In genomic region chr3:193620055-193620454, GRCh38 we compare ENCODE assay signal across 17 cellular contexts. TPM values are rescaled to one million over a fixed set of nuclear protein-coding genes. Genes with fewer than 3 reads are reported as not detected.
DNase-seq lines count a peak whose midpoint lies in the region; ATAC-seq and TF ChIP-seq lines count a peak whose summit lies in the region.
"Had no signal": no experiment of that assay in that cellular context is flagged by ENCODE, and none has a peak within 500 bp of the region (broad histone marks: within the 10 kb centered on the region; RNA-seq: fewer than 3 reads in every experiment).

No MANE protein-coding gene starts in this region.

- TF ChIP-seq CTCF in heart right ventricle (IDR thresholded peaks at IDR 0.05) (no peak), Peyer's patch (IDR thresholded peaks at IDR 0.05) (no peak)

- peaks cover 13 to 43% (median 23%) of the 10 kb centered on the region in 4 donors for H3K4me1 Mint-ChIP-seq in CD4-positive, CD25-positive, alpha-beta regulatory T cell
- H3K4me1 Mint-ChIP-seq in T-helper 1 cell treated with Interleukin-12 subunit alpha and Interleukin-12 subunit beta and Interleukin-4 antibody, amounts not matched to agents 30 μg/mL and 1 μg/mL, for 36 hours (ENCODE audit: low read depth), result peaks cover 22% of the 10 kb centered on the region

- no peak overlapping the region for H3K4me3 ChIP-seq in CD4-positive, CD25-positive, alpha-beta regulatory T cell (ENCODE audit: low read depth, low read length)
- H3K4me3 ChIP-seq in heart right ventricle (no peak overlapping the region), Peyer's patch (no peak overlapping the region)
- H3K4me3 ChIP-seq: SJCRH30 had no signal

- no peaks in the 10 kb centered on the region for H3K9me3 Mint-ChIP-seq in CD4-positive, CD25-positive, alpha-beta regulatory T cell
- no peaks in the 10 kb centered on the region for H3K9me3 Mint-ChIP-seq in T-helper 1 cell treated with Interleukin-12 subunit alpha and Interleukin-12 subunit beta and Interleukin-4 antibody, amounts not matched to agents 30 μg/mL and 1 μg/mL, for 36 hours
- H3K9me3 Mint-ChIP-seq: activated naive CD4-positive, alpha-beta T cell treated with anti-CD3 and anti-CD28 coated beads, Interleukin-2, amount 10 ng/mL, durations not matched to agents 7 days and 5 days had no signal

- no peaks in the 10 kb centered on the region for H3K27me3 Mint-ChIP-seq in CD4-positive, CD25-positive, alpha-beta regulatory T cell
- H3K27me3 Mint-ChIP-seq in T-helper 1 cell treated with Interleukin-12 subunit alpha and Interleukin-12 subunit beta and Interleukin-4 antibody, amounts not matched to agents 30 μg/mL and 1 μg/mL, for 36 hours (ENCODE audit: low read depth), result no peaks in the 10 kb centered on the region
- H3K27me3 Mint-ChIP-seq: activated naive CD4-positive, alpha-beta T cell treated with anti-CD3 and anti-CD28 coated beads, Interleukin-2, amount 10 ng/mL, durations not matched to agents 7 days and 5 days had no signal

- H3K9me3 ChIP-seq in CD4-positive, CD25-positive, alpha-beta regulatory T cell (ENCODE audit: control insufficient read depth in 2 of 2, low read length in 2 of 2), result no peaks in the 10 kb centered on the region
- H3K9me3 ChIP-seq in heart right ventricle (no peaks in the 10 kb centered on the region), Peyer's patch (no peaks in the 10 kb centered on the region)
- H3K9me3 ChIP-seq: SJCRH30 had no signal

- intact Hi-C loops in heart right ventricle (cut with DNase I), result no loop called here

- ATAC-seq in CD4-positive, CD25-positive, alpha-beta regulatory T cell (ENCODE audit: low read depth in 2 of 2), result no peak
- peak; percentile 45 for ATAC-seq in GM19035 (IDR thresholded peaks at IDR 0.05; ENCODE audit: unreplicated experiment)
- peak; percentile 47 for ATAC-seq in HG02884 (IDR thresholded peaks at IDR 0.05; ENCODE audit: unreplicated experiment)
- ATAC-seq in heart right ventricle, result no peak

- H3K27me3 ChIP-seq in CD4-positive, CD25-positive, alpha-beta regulatory T cell (ENCODE audit: control insufficient read depth, insufficient read depth, low read length), result no peaks in the 10 kb centered on the region
- H3K27me3 ChIP-seq in heart right ventricle, result no peaks in the 10 kb centered on the region
- no peaks in the 10 kb centered on the region for H3K27me3 ChIP-seq in Peyer's patch
- H3K27me3 ChIP-seq: SJCRH30 had no signal

- no peak for TF ChIP-seq POLR2A in Peyer's patch (IDR thresholded peaks at IDR 0.05)

- peaks cover 57% of the 10 kb centered on the region for H3K36me3 ChIP-seq in CD4-positive, CD25-positive, alpha-beta regulatory T cell (ENCODE audit: control insufficient read depth, insufficient read depth, low read length)
- H3K36me3 ChIP-seq in heart right ventricle, result peaks cover 0 to 93% (median 19%) of the 10 kb centered on the region in 9 donors
- peaks cover 0 to 51% (median 0%) of the 10 kb centered on the region in 3 donors for H3K36me3 ChIP-seq in Peyer's patch

- DNase-seq in CD4-positive, CD25-positive, alpha-beta regulatory T cell, result no peak
- DNase-seq in heart right ventricle, result no peak
- no peak for DNase-seq in mesenteric fat pad (ENCODE audit: low spot score)
- no peak for DNase-seq in Peyer's patch
- DNase-seq in SK-N-DZ (ENCODE audit: low spot score), result no peak
- DNase-seq: activated CD8-positive, alpha-beta memory T cell treated with anti-CD3 and anti-CD28 coated beads for 24 hours; activated naive CD4-positive, alpha-beta T cell treated with anti-CD3 and anti-CD28 coated beads, Interleukin-2, amount 10 ng/mL, durations not matched to agents 7 days and 5 days; DMS153; hippocampal formation; MM.1S; NCI-H2171; posterior cingulate gyrus; SJCRH30; stimulated activated CD4-positive, alpha-beta T cell treated with anti-CD3 and anti-CD28 coated beads, Interleukin-12 subunit alpha, Interleukin-12 subunit beta, amount 100 ng/mL, for 4 hours had no signal

- peak overlapping the region in 1 of 4 donors; percentile 2 for H3K4me3 Mint-ChIP-seq in CD4-positive, CD25-positive, alpha-beta regulatory T cell
- H3K4me3 Mint-ChIP-seq in T-helper 1 cell treated with Interleukin-12 subunit alpha and Interleukin-12 subunit beta and Interleukin-4 antibody, amounts not matched to agents 30 μg/mL and 1 μg/mL, for 36 hours, result no peak overlapping the region
- H3K4me3 Mint-ChIP-seq: activated naive CD4-positive, alpha-beta T cell treated with anti-CD3 and anti-CD28 coated beads, Interleukin-2, amount 10 ng/mL, durations not matched to agents 7 days and 5 days had no signal

- peaks cover 3% of the 10 kb centered on the region for H3K4me1 ChIP-seq in CD4-positive, CD25-positive, alpha-beta regulatory T cell (ENCODE audit: control insufficient read depth, insufficient read depth, low read length, poor library complexity, severe bottlenecking)
- H3K4me1 ChIP-seq in heart right ventricle (peaks cover 0 to 11% (median 0%) of the 10 kb centered on the region in 9 donors), Peyer's patch (no peaks in the 10 kb centered on the region)
- H3K4me1 ChIP-seq: SJCRH30 had no signal

- H3K36me3 Mint-ChIP-seq in CD4-positive, CD25-positive, alpha-beta regulatory T cell, result peaks cover 36% of the 10 kb centered on the region
- H3K36me3 Mint-ChIP-seq in T-helper 1 cell treated with Interleukin-12 subunit alpha and Interleukin-12 subunit beta and Interleukin-4 antibody, amounts not matched to agents 30 μg/mL and 1 μg/mL, for 36 hours (ENCODE audit: low read depth), result peaks cover 36% of the 10 kb centered on the region

- H3K27ac Mint-ChIP-seq in CD4-positive, CD25-positive, alpha-beta regulatory T cell, result no peak overlapping the region
- H3K27ac Mint-ChIP-seq in T-helper 1 cell treated with Interleukin-12 subunit alpha and Interleukin-12 subunit beta and Interleukin-4 antibody, amounts not matched to agents 30 μg/mL and 1 μg/mL, for 36 hours, result peak overlapping the region; percentile 37
- H3K27ac Mint-ChIP-seq: activated naive CD4-positive, alpha-beta T cell treated with anti-CD3 and anti-CD28 coated beads, Interleukin-2, amount 10 ng/mL, durations not matched to agents 7 days and 5 days had no signal

- WGBS in heart right ventricle, 2 donors, result 78 to 100% methylated on average over 1 of the region's 1 CpG

- H3K27ac ChIP-seq in CD4-positive, CD25-positive, alpha-beta regulatory T cell (ENCODE audit: insufficient read depth, low read length, poor library complexity, severe bottlenecking), result peak overlapping the region; percentile 14
- H3K27ac ChIP-seq in heart right ventricle, result no peak overlapping the region
- H3K27ac ChIP-seq in Peyer's patch, result no peak overlapping the region
- H3K27ac ChIP-seq: SJCRH30 had no signal

RNA-seq across cellular contexts. Expression of gene OPA1, which starts 27.0 kb away (rescaled TPM):
- 57.4 TPM for total RNA-seq in CD4-positive, CD25-positive, alpha-beta regulatory T cell
- polyA plus RNA-seq in CD4-positive, CD25-positive, alpha-beta regulatory T cell, result 10 to 100 TPM; 20.3 to 23.8 (median 21.9) TPM
- total RNA-seq in heart right ventricle (100 to 1,000 TPM; 100 to 197 (median 137) TPM), mesenteric fat pad (69.3 TPM), Peyer's patch (10 to 100 TPM; 66.9 to 89.1 (median 78.0) TPM)
- 10 to 100 TPM; 19.2 to 28.9 TPM for polyA plus RNA-seq in heart right ventricle
- 66.1 and 84.0 TPM in 2 replicates for polyA plus RNA-seq in SK-N-DZ (2014; cell fraction: cytosol; rRNA removed)
- 82.4 and 88.8 TPM in 2 replicates for polyA plus RNA-seq in SK-N-DZ (2014; cell fraction: nucleus; rRNA removed)

Comparison
In these comparisons a context has a peak if more than half of its experiments do, and no peak if none do; other contexts are left out.
1. ATAC-seq: peak in GM19035 (single experiment) and HG02884 (single experiment); none in CD4-positive, CD25-positive, alpha-beta regulatory T cell (0 of 2) and heart right ventricle (0 of 8).